In the genomic region with DNA sequence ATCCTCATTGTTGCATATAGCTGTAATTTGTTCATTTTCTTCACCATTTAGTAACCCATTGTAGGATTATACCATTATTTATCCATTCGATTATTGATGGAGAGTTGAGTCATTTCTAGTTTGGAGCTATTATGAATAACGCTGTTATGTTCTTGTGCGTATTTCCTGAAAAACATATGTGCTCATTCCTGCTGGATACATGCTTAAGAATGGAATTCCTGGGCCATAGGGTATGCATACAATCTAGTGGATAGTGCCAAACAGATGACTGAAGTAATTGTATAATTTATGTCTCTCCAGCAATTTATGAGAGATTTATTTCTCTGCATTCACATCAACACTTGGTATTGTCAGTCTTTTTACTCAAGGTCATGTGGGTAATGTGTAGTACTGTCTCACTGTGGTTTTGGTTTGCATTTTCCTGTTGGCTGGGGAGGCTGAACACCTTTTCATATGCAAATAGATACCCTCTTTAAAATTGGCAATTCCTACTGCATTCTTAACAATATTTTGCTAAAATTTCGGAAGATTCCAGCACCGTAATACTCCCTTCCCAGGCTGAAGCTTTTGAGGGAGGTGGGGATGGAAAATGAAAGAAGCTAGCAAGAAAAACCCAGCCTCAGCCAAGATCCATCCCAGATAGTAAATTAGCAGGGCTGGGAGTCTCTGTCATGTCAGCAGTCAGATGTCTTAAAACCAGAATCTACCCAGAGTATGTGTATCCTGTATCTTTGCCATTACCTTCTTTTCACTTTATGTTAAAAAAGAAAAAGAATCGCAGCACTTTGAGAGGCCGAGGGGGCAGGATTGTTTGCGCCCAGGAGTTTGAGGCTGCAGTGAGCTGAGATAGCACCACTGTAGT, we compare ENCODE assay signal across 14 cellular contexts.
A peak's percentile ranks its signal among the peaks of the same experiment; 100 is the strongest.
DNase-seq lines count a peak whose midpoint lies in the region; ATAC-seq and TF ChIP-seq lines count a peak whose summit lies in the region.
"Had no signal": no experiment of that assay in that cellular context is flagged by ENCODE, and none has a peak within 500 bp of the region (broad histone marks: within the 10 kb centered on the region; RNA-seq: fewer than 3 reads in every experiment).

No MANE protein-coding gene starts in this region.

- no peaks in the 10 kb centered on the region for H3K27me3 ChIP-seq in iPS-20b (ENCODE audit: insufficient read depth, low read length)
- H3K27me3 ChIP-seq: body of pancreas had no signal

- H3K4me1 ChIP-seq in iPS-20b (ENCODE audit: insufficient read depth, low read length), result peaks cover 13% of the 10 kb centered on the region
- H3K4me1 ChIP-seq: body of pancreas had no signal

- H3K36me3 ChIP-seq in iPS-20b (ENCODE audit: insufficient read depth, low read depth, low read length), result peaks cover 59% of the 10 kb centered on the region

- peaks cover 4% of the 10 kb centered on the region for H3K9me3 Mint-ChIP-seq in activated naive CD8-positive, alpha-beta T cell (ENCODE audit: low read depth)
- H3K9me3 Mint-ChIP-seq in activated naive CD8-positive, alpha-beta T cell treated with anti-CD3 and anti-CD28 coated beads, Interleukin-2, amount 50 U/mL, for 24 hours, result peaks cover 6% of the 10 kb centered on the region
- H3K9me3 Mint-ChIP-seq in activated T-helper 1 cell treated with anti-CD3 and anti-CD28 coated beads, Interleukin-12 subunit alpha, Interleukin-12 subunit beta, Interleukin-2, Interleukin-4 antibody, amounts not matched to agents 30 ng/mL and 10 ng/mL and 1 ng/mL, durations not matched to agents 14 hours and 24 hours and 36 hours, result peaks cover 16% of the 10 kb centered on the region
- peaks cover 7% of the 10 kb centered on the region for H3K9me3 Mint-ChIP-seq in type B pancreatic cell

- no peak for TF ChIP-seq CTCF in type B pancreatic cell (conservative IDR thresholded peaks at IDR 0.05)

- ATAC-seq in activated naive CD8-positive, alpha-beta T cell treated with anti-CD3 and anti-CD28 coated beads, Interleukin-2, amount 50 U/mL, for 24 hours, result no peak
- ATAC-seq in HG02759 (IDR thresholded peaks at IDR 0.05; ENCODE audit: unreplicated experiment), result no peak
- ATAC-seq: body of pancreas, left ventricle myocardium superior, right cardiac atrium had no signal

- no peaks in the 10 kb centered on the region for H3K9me3 ChIP-seq in iPS-20b (ENCODE audit: insufficient read depth, low read depth, low read length)
- H3K9me3 ChIP-seq: body of pancreas had no signal

- H3K27me3 Mint-ChIP-seq in activated naive CD8-positive, alpha-beta T cell, result no peaks in the 10 kb centered on the region
- H3K27me3 Mint-ChIP-seq in activated naive CD8-positive, alpha-beta T cell treated with anti-CD3 and anti-CD28 coated beads, Interleukin-2, amount 50 U/mL, for 24 hours, result no peaks in the 10 kb centered on the region
- H3K27me3 Mint-ChIP-seq in activated T-helper 1 cell treated with anti-CD3 and anti-CD28 coated beads, Interleukin-12 subunit alpha, Interleukin-12 subunit beta, Interleukin-2, Interleukin-4 antibody, amounts not matched to agents 30 ng/mL and 10 ng/mL and 1 ng/mL, durations not matched to agents 14 hours and 24 hours and 36 hours (ENCODE audit: insufficient read depth), result no peaks in the 10 kb centered on the region
- no peaks in the 10 kb centered on the region for H3K27me3 Mint-ChIP-seq in type B pancreatic cell

- H3K4me3 Mint-ChIP-seq in activated naive CD8-positive, alpha-beta T cell, result peak overlapping the region; percentile 64
- no peak overlapping the region for H3K4me3 Mint-ChIP-seq in activated naive CD8-positive, alpha-beta T cell treated with anti-CD3 and anti-CD28 coated beads, Interleukin-2, amount 50 U/mL, for 24 hours
- peak overlapping the region; percentile 30 for H3K4me3 Mint-ChIP-seq in activated T-helper 1 cell treated with anti-CD3 and anti-CD28 coated beads, Interleukin-12 subunit alpha, Interleukin-12 subunit beta, Interleukin-2, Interleukin-4 antibody, amounts not matched to agents 30 ng/mL and 10 ng/mL and 1 ng/mL, durations not matched to agents 14 hours and 24 hours and 36 hours
- no peak overlapping the region for H3K4me3 Mint-ChIP-seq in type B pancreatic cell

- H3K9ac ChIP-seq in iPS-20b (ENCODE audit: low read depth, low read length), result no peak overlapping the region; the same call in 1 of the 2 replicates
- H3K9ac ChIP-seq: KMS-11 had no signal

- intact Hi-C loops in activated T-helper 1 cell treated with anti-CD3 and anti-CD28 coated beads, Interleukin-12 subunit alpha, Interleukin-12 subunit beta, Interleukin-2, Interleukin-4 antibody, amounts not matched to agents 30 ng/mL and 10 ng/mL and 1 ng/mL, durations not matched to agents 14 hours and 24 hours and 36 hours (cut with micrococcal nuclease), result loop anchor here (2.0 kb wide), 1 partner anchor 28 kb away; no protein-coding TSS in a partner anchor

- H3K27ac Mint-ChIP-seq in activated naive CD8-positive, alpha-beta T cell, result peak overlapping the region; percentile 78
- H3K27ac Mint-ChIP-seq in activated naive CD8-positive, alpha-beta T cell treated with anti-CD3 and anti-CD28 coated beads, Interleukin-2, amount 50 U/mL, for 24 hours, result no peak overlapping the region
- peak overlapping the region; percentile 6 for H3K27ac Mint-ChIP-seq in activated T-helper 1 cell treated with anti-CD3 and anti-CD28 coated beads, Interleukin-12 subunit alpha, Interleukin-12 subunit beta, Interleukin-2, Interleukin-4 antibody, amounts not matched to agents 30 ng/mL and 10 ng/mL and 1 ng/mL, durations not matched to agents 14 hours and 24 hours and 36 hours
- H3K27ac Mint-ChIP-seq in type B pancreatic cell, result peak overlapping the region; percentile 3

- peaks cover 71% of the 10 kb centered on the region for H3K4me1 Mint-ChIP-seq in activated naive CD8-positive, alpha-beta T cell (ENCODE audit: low read depth)
- H3K4me1 Mint-ChIP-seq in activated naive CD8-positive, alpha-beta T cell treated with anti-CD3 and anti-CD28 coated beads, Interleukin-2, amount 50 U/mL, for 24 hours, result peaks cover 31% of the 10 kb centered on the region
- H3K4me1 Mint-ChIP-seq in activated T-helper 1 cell treated with anti-CD3 and anti-CD28 coated beads, Interleukin-12 subunit alpha, Interleukin-12 subunit beta, Interleukin-2, Interleukin-4 antibody, amounts not matched to agents 30 ng/mL and 10 ng/mL and 1 ng/mL, durations not matched to agents 14 hours and 24 hours and 36 hours (ENCODE audit: low read depth), result peaks cover 23% of the 10 kb centered on the region
- peaks cover 19% of the 10 kb centered on the region for H3K4me1 Mint-ChIP-seq in type B pancreatic cell (ENCODE audit: unreplicated experiment)

- H3K4me3 ChIP-seq in iPS-20b (ENCODE audit: low read length), result no peak overlapping the region
- H3K4me3 ChIP-seq: body of pancreas had no signal

- DNase-seq in activated naive CD8-positive, alpha-beta T cell treated with anti-CD3 and anti-CD28 coated beads, Interleukin-2, amount 50 U/mL, for 24 hours, result no peak
- DNase-seq in activated T-helper 1 cell treated with anti-CD3 and anti-CD28 coated beads, Interleukin-12 subunit alpha, Interleukin-12 subunit beta, Interleukin-2, Interleukin-4 antibody, amounts not matched to agents 30 ng/mL and 10 ng/mL and 1 ng/mL, durations not matched to agents 14 hours and 24 hours and 36 hours (ENCODE audit: low spot score), result no peak
- DNase-seq in type B pancreatic cell (ENCODE audit: extremely low spot score, unreplicated experiment) (no peak), DMS79 treated with DMSO at 0.1 percent for 48 hours (lab: John Stamatoyannopoulos, UW) (no peak), GF-D8 (lab: John Stamatoyannopoulos, UW) (no peak)
- DNase-seq: body of pancreas, left ventricle myocardium superior, NCI-H1436 treated with DMSO at 0.1 percent for 48 hours, NCI-H446, right cardiac atrium had no signal

- H3K36me3 Mint-ChIP-seq in activated naive CD8-positive, alpha-beta T cell, result peaks cover 9% of the 10 kb centered on the region
- peaks cover 9% of the 10 kb centered on the region for H3K36me3 Mint-ChIP-seq in activated naive CD8-positive, alpha-beta T cell treated with anti-CD3 and anti-CD28 coated beads, Interleukin-2, amount 50 U/mL, for 24 hours (ENCODE audit: low read depth)
- H3K36me3 Mint-ChIP-seq in activated T-helper 1 cell treated with anti-CD3 and anti-CD28 coated beads, Interleukin-12 subunit alpha, Interleukin-12 subunit beta, Interleukin-2, Interleukin-4 antibody, amounts not matched to agents 30 ng/mL and 10 ng/mL and 1 ng/mL, durations not matched to agents 14 hours and 24 hours and 36 hours (ENCODE audit: low read depth), result peaks cover 13% of the 10 kb centered on the region
- H3K36me3 Mint-ChIP-seq in type B pancreatic cell, result peaks cover 33% of the 10 kb centered on the region

- peak overlapping the region; percentile 11 for H3K27ac ChIP-seq in iPS-20b (ENCODE audit: low read length)
- H3K27ac ChIP-seq: body of pancreas, KMS-11 had no signal

Comparison
In these comparisons a context has a peak if more than half of its experiments do, and no peak if none do; other contexts are left out.
1. H3K4me3 Mint-ChIP-seq: peak in activated naive CD8-positive, alpha-beta T cell (single experiment) and activated T-helper 1 cell treated with anti-CD3 and anti-CD28 coated beads, Interleukin-12 subunit alpha, Interleukin-12 subunit beta, Interleukin-2, Interleukin-4 antibody, amounts not matched to agents 30 ng/mL and 10 ng/mL and 1 ng/mL, durations not matched to agents 14 hours and 24 hours and 36 hours (single experiment); none in activated naive CD8-positive, alpha-beta T cell treated with anti-CD3 and anti-CD28 coated beads, Interleukin-2, amount 50 U/mL, for 24 hours (single experiment) and type B pancreatic cell (single experiment).